14 cellular contexts compared by ENCODE assay signal in the genomic region with DNA sequence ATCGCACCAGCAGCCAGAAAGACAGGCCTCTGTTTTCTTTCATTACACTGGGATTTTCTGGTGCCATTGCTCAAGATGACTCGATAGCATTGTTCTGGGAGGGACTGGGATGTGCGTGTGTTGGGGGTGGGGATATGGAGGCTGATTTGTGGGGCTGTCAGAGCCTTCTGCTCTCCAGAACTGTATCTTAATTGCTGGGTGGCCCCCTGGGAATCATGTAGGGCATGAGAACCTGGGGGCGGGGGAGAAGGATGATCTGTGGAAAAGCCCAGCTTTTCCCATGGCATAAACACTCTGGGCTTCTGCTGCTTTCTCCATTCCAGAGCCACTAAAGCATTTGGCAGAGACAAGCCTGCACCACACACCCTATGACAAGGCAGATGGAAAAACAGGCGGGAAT.
DNase-seq lines count a peak whose midpoint lies in the region; ATAC-seq and TF ChIP-seq lines count a peak whose summit lies in the region.
"Had no signal": no experiment of that assay in that cellular context is flagged by ENCODE, and none has a peak within 500 bp of the region (broad histone marks: within the 10 kb centered on the region; RNA-seq: fewer than 3 reads in every experiment).

No MANE protein-coding gene starts in this region.

- no peak overlapping the region for H4K8ac ChIP-seq in mesendoderm (ENCODE audit: low read depth, low read length)

- DNase-seq in DMS153 treated with DMSO at 0.1 percent for 48 hours (lab: John Stamatoyannopoulos, UW; ENCODE audit: unreplicated experiment) (peak; percentile 10), DMS153 (lab: John Stamatoyannopoulos, UW) (no peak), astrocyte of the hippocampus (ENCODE audit: low read depth, low spot score) (peak; percentile 19), mesendoderm (peak; percentile 33), tibial artery (peak; percentile 35 to 67), NCI-H774 (lab: John Stamatoyannopoulos, UW) (no peak), NCI-H1092 (lab: John Stamatoyannopoulos, UW) (no peak)
- DNase-seq: adrenal gland; EL; naive thymus-derived CD8-positive, alpha-beta T cell; stimulated activated naive CD8-positive, alpha-beta T cell treated with anti-CD3 and anti-CD28 coated beads, Interleukin-15, Interleukin-2, amounts not matched to agents 100 U/mL and 50 U/mL, for 24 hours had no signal

- TF ChIP-seq CTCF in tibial artery (IDR thresholded peaks at IDR 0.05), result no peak

- H3K36me3 ChIP-seq in mesendoderm (ENCODE audit: control insufficient read depth, insufficient read depth, low read length) (no peaks in the 10 kb centered on the region), tibial artery (no peaks in the 10 kb centered on the region)
- H3K36me3 ChIP-seq: adrenal gland had no signal

- H3K23ac ChIP-seq in mesendoderm (ENCODE audit: low read length), result no peak overlapping the region

- ATAC-seq in HG03521 (IDR thresholded peaks at IDR 0.05; ENCODE audit: unreplicated experiment), result no peak
- ATAC-seq: HepG2; naive thymus-derived CD8-positive, alpha-beta T cell; stimulated activated naive CD8-positive, alpha-beta T cell treated with anti-CD3 and anti-CD28 coated beads, Interleukin-15, Interleukin-2, amounts not matched to agents 100 U/mL and 50 U/mL, for 24 hours had no signal

- H3K4me2 ChIP-seq in mesendoderm (ENCODE audit: low read length), result no peak overlapping the region

- no peak overlapping the region for H3K4me3 ChIP-seq in mesendoderm (ENCODE audit: low read length)
- H3K4me3 ChIP-seq in tibial artery, result no peak overlapping the region
- H3K4me3 ChIP-seq: adrenal gland had no signal

- no CpG with 5 or more reads among the region's 5 CpGs for WGBS in mesendoderm (ENCODE audit: extremely low coverage, insufficient coverage, low lambda C conversion rate)

- no peak overlapping the region for H3K27ac ChIP-seq in mesendoderm (ENCODE audit: low read depth, low read length)
- H3K27ac ChIP-seq in tibial artery, result no peak overlapping the region
- H3K27ac ChIP-seq: 22Rv1, adrenal gland had no signal

- no peak overlapping the region for H2BK5ac ChIP-seq in mesendoderm (ENCODE audit: low read length)

- H4K5ac ChIP-seq in mesendoderm (ENCODE audit: low read length), result no peak overlapping the region

- H3K79me1 ChIP-seq in mesendoderm (ENCODE audit: low read length), result no peaks in the 10 kb centered on the region

- H2BK120ac ChIP-seq in mesendoderm (ENCODE audit: low read depth, low read length), result no peak overlapping the region

- H3K18ac ChIP-seq in mesendoderm (ENCODE audit: low read length), result no peak overlapping the region

- peaks cover 0 to under 1% (median 0%) of the 10 kb centered on the region in 3 donors for H3K9me3 ChIP-seq in tibial artery
- H3K9me3 ChIP-seq: adrenal gland had no signal

- no peak overlapping the region for H2BK15ac ChIP-seq in mesendoderm (replicated peaks; ENCODE audit: low read depth)

- H3K27me3 ChIP-seq in mesendoderm (ENCODE audit: insufficient read depth, low read length, poor library complexity) (no peaks in the 10 kb centered on the region), tibial artery (peaks cover 0 to 4% of the 10 kb centered on the region in 2 donors)
- H3K27me3 ChIP-seq: adrenal gland had no signal

- H3K4me1 ChIP-seq in mesendoderm (ENCODE audit: control insufficient read depth, low read depth, low read length), result peaks cover 8% of the 10 kb centered on the region
- H3K4me1 ChIP-seq in tibial artery, result peaks cover 0 to 5% (median 0%) of the 10 kb centered on the region in 4 donors
- H3K4me1 ChIP-seq: adrenal gland had no signal

- no peak overlapping the region for H3K56ac ChIP-seq in mesendoderm (ENCODE audit: low read length)

- intact Hi-C loops in tibial artery (cut with DNase I; ENCODE audit: low total_unique reads), result no loop called here

- H3K79me2 ChIP-seq in mesendoderm (ENCODE audit: control insufficient read depth, insufficient read depth, low read length), result no peaks in the 10 kb centered on the region

- no peak overlapping the region for H2AK5ac ChIP-seq in mesendoderm (ENCODE audit: low read length)

- no peak overlapping the region for H3K4ac ChIP-seq in mesendoderm (ENCODE audit: low read depth, low read length)

- H3K9ac ChIP-seq in mesendoderm (ENCODE audit: low read length), result no peak overlapping the region

Comparison
In these comparisons a context has a peak if more than half of its experiments do, and no peak if none do; other contexts are left out.
1. DNase-seq: peak in DMS153 treated with DMSO at 0.1 percent for 48 hours (single experiment), astrocyte of the hippocampus (single experiment), mesendoderm (single experiment) and tibial artery (2 of 2); none in DMS153 (single experiment), NCI-H774 (single experiment) and NCI-H1092 (single experiment).